ENCODE assay signal across 35 cellular contexts in the genomic region with DNA sequence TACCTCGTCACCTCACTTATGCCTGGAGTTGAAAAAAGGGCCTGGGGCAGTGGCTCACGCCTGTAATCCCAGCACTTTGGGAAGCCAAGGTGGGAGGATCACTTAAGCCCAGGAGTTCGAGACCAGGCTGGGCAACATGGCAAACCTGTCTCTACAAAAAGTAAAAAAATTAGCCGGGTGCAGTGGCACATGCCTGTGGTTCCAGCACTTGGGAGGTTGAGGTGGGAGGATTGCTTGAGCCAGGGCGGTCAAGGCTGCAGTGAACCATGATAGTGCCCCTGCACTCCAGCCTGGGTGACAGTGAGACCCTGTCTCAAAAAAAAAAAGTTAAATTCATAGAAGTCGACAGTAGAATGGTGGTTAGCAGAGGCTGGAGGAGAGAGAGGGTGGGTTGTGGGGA. TPM values are rescaled to one million over a fixed set of nuclear protein-coding genes. Genes with fewer than 3 reads are reported as not detected.
"Had no signal": no experiment of that assay in that cellular context is flagged by ENCODE, and none has a peak within 500 bp of the region (broad histone marks: within the 10 kb centered on the region; RNA-seq: fewer than 3 reads in every experiment).

No MANE protein-coding gene starts in this region.

- DNase-seq: activated B cell treated with CpG ODN at 0.5 μM for 24 hours; activated CD4-positive, alpha-beta memory T cell treated with anti-CD3 and anti-CD28 coated beads for 36 hours; activated CD4-positive, alpha-beta T cell treated with anti-CD3 and anti-CD28 coated beads for 4 hours; activated CD4-positive, alpha-beta T cell treated with anti-CD3 and anti-CD28 coated beads, Interleukin-2, amount 10 ng/mL, durations not matched to agents 24 days and 14 days; activated CD4-positive, alpha-beta T cell treated with anti-CD3 and anti-CD28 coated beads, Interleukin-2, amount 50 U/mL, for 1 hour; activated CD4-positive, alpha-beta T cell treated with anti-CD3 and anti-CD28 coated beads, Interleukin-2, amount 50 U/mL, for 4 hours; activated CD4-positive, CD25-positive, alpha-beta regulatory T cell treated with anti-CD3 and anti-CD28 coated beads, Interleukin-2, amount 50 U/mL, for 72 hours; activated CD8-positive, alpha-beta memory T cell treated with anti-CD3 and anti-CD28 coated beads, Interleukin-2, amount 50 U/mL, for 4 hours; activated CD8-positive, alpha-beta T cell treated with anti-CD3 and anti-CD28 coated beads for 36 hours; activated effector memory CD4-positive, alpha-beta T cell treated with anti-CD3 and anti-CD28 coated beads, Interleukin-2, amount 50 U/mL, for 16 hours; activated gamma-delta T cell treated with Interleukin-2 at 50 U/mL for 16 hours; activated naive CD4-positive, alpha-beta T cell; activated naive CD4-positive, alpha-beta T cell treated with anti-CD3 and anti-CD28 coated beads for 36 hours; activated naive CD4-positive, alpha-beta T cell treated with anti-CD3 and anti-CD28 coated beads, Interleukin-2, amount 50 U/mL, for 16 hours; activated naive CD8-positive, alpha-beta T cell treated with anti-CD3 and anti-CD28 coated beads for 36 hours; activated T-cell treated with anti-CD3 and anti-CD28 coated beads for 4 hours; activated T-cell treated with anti-CD3 and anti-CD28 coated beads, Interleukin-2, amount 50 U/mL, for 1 hour; activated T-cell treated with anti-CD3 and anti-CD28 coated beads, Interleukin-2, amount 50 U/mL, for 4 hours; activated T-cell treated with anti-CD3 and anti-CD28 coated beads, Interleukin-2, amount 50 U/mL, for 72 hours; amniotic stem cell; body of pancreas; brain microvascular endothelial cell; central memory CD4-positive, alpha-beta T cell; T-helper 1 cell; T-helper 2 cell; T-helper 9 cell had no signal

- H3K27ac ChIP-seq: adrenal gland, body of pancreas, brain microvascular endothelial cell, breast epithelium, VCaP had no signal

- H3K9me3 ChIP-seq: adrenal gland, body of pancreas, breast epithelium had no signal

- ATAC-seq: activated CD8-positive, alpha-beta T cell treated with anti-CD3 and anti-CD28 coated beads for 36 hours; activated naive CD4-positive, alpha-beta T cell treated with anti-CD3 and anti-CD28 coated beads, Interleukin-2, amount 50 U/mL, for 72 hours; activated T-cell treated with anti-CD3 and anti-CD28 coated beads, Interleukin-2, amount 50 U/mL, for 4 hours; activated T-cell treated with anti-CD3 and anti-CD28 coated beads, Interleukin-2, amount 50 U/mL, for 72 hours; activated T-helper 17 cell treated with anti-CD3 and anti-CD28 coated beads, Interleukin-2, amount 50 U/mL, for 72 hours; body of pancreas had no signal

- H3K4me1 ChIP-seq: breast epithelium had no signal

- H3K4me3 ChIP-seq: adrenal gland, body of pancreas, breast epithelium had no signal

- H3K36me3 ChIP-seq: breast epithelium had no signal

- H3K27me3 ChIP-seq: adrenal gland, body of pancreas, brain microvascular endothelial cell, breast epithelium had no signal

RNA-seq across cellular contexts. Expression of a gene that starts 59.6 kb away (rescaled TPM):
- total RNA-seq: activated B cell treated with CpG ODN at 0.5 μM for 24 hours; activated CD4-positive, alpha-beta T cell treated with anti-CD3 and anti-CD28 coated beads, Interleukin-2, amount 10 ng/mL, durations not matched to agents 24 days and 14 days; activated CD8-positive, alpha-beta memory T cell treated with anti-CD3 and anti-CD28 coated beads for 36 hours; activated CD8-positive, alpha-beta T cell treated with anti-CD3 and anti-CD28 coated beads for 36 hours; activated naive CD4-positive, alpha-beta T cell treated with anti-CD3 and anti-CD28 coated beads for 36 hours; activated naive CD8-positive, alpha-beta T cell treated with anti-CD3 and anti-CD28 coated beads for 36 hours; activated T-cell treated with anti-CD3 and anti-CD28 coated beads, Interleukin-2, amount 50 U/mL, for 4 hours; activated T-helper 1 cell treated with anti-CD3 and anti-CD28 coated beads, Interleukin-12 subunit alpha, Interleukin-12 subunit beta, Interleukin-2, Interleukin-4 antibody, amounts not matched to agents 30 ng/mL and 10 ng/mL and 1 ng/mL, durations not matched to agents 14 hours and 24 hours and 36 hours; astrocyte; body of pancreas; cardiac septum had no signal
